10 cellular contexts compared by ENCODE assay signal in genomic region chr3:128316456-128316855, GRCh38.
DNase-seq lines count a peak whose midpoint lies in the region; ATAC-seq and TF ChIP-seq lines count a peak whose summit lies in the region.
"Had no signal": no experiment of that assay in that cellular context is flagged by ENCODE, and none has a peak within 500 bp of the region (broad histone marks: within the 10 kb centered on the region; RNA-seq: fewer than 3 reads in every experiment).

No MANE protein-coding gene starts in this region.

- H3K27me3 Mint-ChIP-seq in T-cell (no peaks in the 10 kb centered on the region), Calu3 (ENCODE audit: unreplicated experiment) (no peaks in the 10 kb centered on the region)

- POLR2A ChIA-PET in T-cell (lab: Charles Lee) = no interaction called here

- H3K4me1 Mint-ChIP-seq in T-cell (peaks cover 67 to 83% (median 83%) of the 10 kb centered on the region in 3 donors), Calu3 (ENCODE audit: low read depth, unreplicated experiment) (no peaks in the 10 kb centered on the region)

- DNase-seq in T-cell (peak; percentile 57 to 90 (median 74)), mesenteric fat pad (ENCODE audit: low spot score) (peak; percentile 77), GM19240 (ENCODE audit: insufficient read length, low spot score) (no peak), Calu3 (no peak), NCI-H2171 treated with DMSO at 0.1 percent for 48 hours (lab: John Stamatoyannopoulos, UW) (no peak)
- DNase-seq in activated T-helper 1 cell treated with anti-CD3 and anti-CD28 coated beads, Interleukin-2, amount 50 U/mL, for 16 hours (ENCODE audit: low read depth in 1 of 2, low spot score in 1 of 2) = peak; percentile 26 to 33
- peak; percentile 51 for DNase-seq in stimulated activated CD8-positive, alpha-beta memory T cell treated with anti-CD3 and anti-CD28 coated beads, Interleukin-4, amount 100 ng/mL, for 48 hours
- DNase-seq: MG63, transverse colon had no signal

- intact Hi-C loops in Calu3 (cut with micrococcal nuclease; ENCODE audit: unreplicated experiment) = no loop called here

- ATAC-seq in T-cell (replicated peaks in 1 of 4) (peak; percentile 92 to 96 (median 95)), GM21423 (IDR thresholded peaks at IDR 0.05; ENCODE audit: unreplicated experiment) (no peak)

- H3K27ac Mint-ChIP-seq in T-cell (peak overlapping the region; percentile 70 to 85), Calu3 (ENCODE audit: unreplicated experiment) (no peak overlapping the region)

- H3K36me3 Mint-ChIP-seq in T-cell = peaks cover 16% of the 10 kb centered on the region
- no peaks in the 10 kb centered on the region for H3K36me3 Mint-ChIP-seq in Calu3 (ENCODE audit: insufficient read depth, unreplicated experiment)

- H3K9me3 Mint-ChIP-seq in T-cell = no peaks in the 10 kb centered on the region
- H3K9me3 Mint-ChIP-seq in Calu3 (ENCODE audit: low read depth, unreplicated experiment) = no peaks in the 10 kb centered on the region

- H3K4me3 Mint-ChIP-seq in T-cell = peak overlapping the region; percentile 15 to 49 (median 46)
- no peak overlapping the region for H3K4me3 Mint-ChIP-seq in Calu3 (ENCODE audit: low read depth, unreplicated experiment)

- no TSS peak for BruUV-seq in Calu3 (replicated peaks; lab: Mats Ljungman, UMichigan)

- CTCF ChIA-PET in T-cell (lab: Charles Lee) (interaction anchor here (0.8 to 1.0 kb wide), 2 partner anchors 87 to 364 kb away, joined by 3 read pairs; no protein-coding TSS in a partner anchor), Calu3 (lab: Charles Lee) (no interaction called here)

- TF ChIP-seq CTCF in Calu3 (IDR thresholded peaks at IDR 0.05; ENCODE audit: unreplicated experiment) = no peak

Comparison
In these comparisons a context has a peak if more than half of its experiments do, and no peak if none do; other contexts are left out.
1. DNase-seq: peak in T-cell (34 of 34), activated T-helper 1 cell treated with anti-CD3 and anti-CD28 coated beads, Interleukin-2, amount 50 U/mL, for 16 hours (2 of 2), mesenteric fat pad (single experiment) and stimulated activated CD8-positive, alpha-beta memory T cell treated with anti-CD3 and anti-CD28 coated beads, Interleukin-4, amount 100 ng/mL, for 48 hours (single experiment); none in GM19240 (single experiment), Calu3 (single experiment) and NCI-H2171 treated with DMSO at 0.1 percent for 48 hours (single experiment).